1 cellular context compared by ENCODE assay signal in genomic region chr19:55545443-55545842, GRCh38.
TF ChIP-seq lines count a peak whose summit lies in the region.

Gene SBK3, minus strand, starts transcription at chr19:55545543. Its CDS starts 0 bp downstream, at chr19:55545543.

TF ChIP-seq in GM23338, 12 proteins besides CTCF, POLR2A, EP300 and RAD21 (continued from another document):
- TF ChIP-seq ZNF462 (CRISPR knock-in tag; IDR thresholded peaks at IDR 0.05): no peak
- no peak for TF ChIP-seq POLR2AphosphoS5 (IDR thresholded peaks at IDR 0.05; ENCODE audit: low read depth)
- TF ChIP-seq, protein P1, sequence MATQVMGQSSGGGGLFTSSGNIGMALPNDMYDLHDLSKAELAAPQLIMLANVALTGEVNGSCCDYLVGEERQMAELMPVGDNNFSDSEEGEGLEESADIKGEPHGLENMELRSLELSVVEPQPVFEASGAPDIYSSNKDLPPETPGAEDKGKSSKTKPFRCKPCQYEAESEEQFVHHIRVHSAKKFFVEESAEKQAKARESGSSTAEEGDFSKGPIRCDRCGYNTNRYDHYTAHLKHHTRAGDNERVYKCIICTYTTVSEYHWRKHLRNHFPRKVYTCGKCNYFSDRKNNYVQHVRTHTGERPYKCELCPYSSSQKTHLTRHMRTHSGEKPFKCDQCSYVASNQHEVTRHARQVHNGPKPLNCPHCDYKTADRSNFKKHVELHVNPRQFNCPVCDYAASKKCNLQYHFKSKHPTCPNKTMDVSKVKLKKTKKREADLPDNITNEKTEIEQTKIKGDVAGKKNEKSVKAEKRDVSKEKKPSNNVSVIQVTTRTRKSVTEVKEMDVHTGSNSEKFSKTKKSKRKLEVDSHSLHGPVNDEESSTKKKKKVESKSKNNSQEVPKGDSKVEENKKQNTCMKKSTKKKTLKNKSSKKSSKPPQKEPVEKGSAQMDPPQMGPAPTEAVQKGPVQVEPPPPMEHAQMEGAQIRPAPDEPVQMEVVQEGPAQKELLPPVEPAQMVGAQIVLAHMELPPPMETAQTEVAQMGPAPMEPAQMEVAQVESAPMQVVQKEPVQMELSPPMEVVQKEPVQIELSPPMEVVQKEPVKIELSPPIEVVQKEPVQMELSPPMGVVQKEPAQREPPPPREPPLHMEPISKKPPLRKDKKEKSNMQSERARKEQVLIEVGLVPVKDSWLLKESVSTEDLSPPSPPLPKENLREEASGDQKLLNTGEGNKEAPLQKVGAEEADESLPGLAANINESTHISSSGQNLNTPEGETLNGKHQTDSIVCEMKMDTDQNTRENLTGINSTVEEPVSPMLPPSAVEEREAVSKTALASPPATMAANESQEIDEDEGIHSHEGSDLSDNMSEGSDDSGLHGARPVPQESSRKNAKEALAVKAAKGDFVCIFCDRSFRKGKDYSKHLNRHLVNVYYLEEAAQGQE (IDR thresholded peaks at IDR 0.05; ENCODE audit: unreplicated experiment): no peak
- TF ChIP-seq, protein P2, sequence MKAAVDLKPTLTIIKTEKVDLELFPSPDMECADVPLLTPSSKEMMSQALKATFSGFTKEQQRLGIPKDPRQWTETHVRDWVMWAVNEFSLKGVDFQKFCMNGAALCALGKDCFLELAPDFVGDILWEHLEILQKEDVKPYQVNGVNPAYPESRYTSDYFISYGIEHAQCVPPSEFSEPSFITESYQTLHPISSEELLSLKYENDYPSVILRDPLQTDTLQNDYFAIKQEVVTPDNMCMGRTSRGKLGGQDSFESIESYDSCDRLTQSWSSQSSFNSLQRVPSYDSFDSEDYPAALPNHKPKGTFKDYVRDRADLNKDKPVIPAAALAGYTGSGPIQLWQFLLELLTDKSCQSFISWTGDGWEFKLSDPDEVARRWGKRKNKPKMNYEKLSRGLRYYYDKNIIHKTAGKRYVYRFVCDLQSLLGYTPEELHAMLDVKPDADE (IDR thresholded peaks at IDR 0.05): no peak
- no peak for TF ChIP-seq STAT1 (IDR thresholded peaks at IDR 0.05; ENCODE audit: unreplicated experiment)
- no peak for TF ChIP-seq JUNB (IDR thresholded peaks at IDR 0.05; ENCODE audit: unreplicated experiment)
- TF ChIP-seq EZH2phosphoT487 (IDR thresholded peaks at IDR 0.05; ENCODE audit: unreplicated experiment): no peak
TF ChIP-seq in GM23338: peak in this region for 0.
